Comparison of ENCODE assay signal across 1 cellular context in the genomic region with DNA sequence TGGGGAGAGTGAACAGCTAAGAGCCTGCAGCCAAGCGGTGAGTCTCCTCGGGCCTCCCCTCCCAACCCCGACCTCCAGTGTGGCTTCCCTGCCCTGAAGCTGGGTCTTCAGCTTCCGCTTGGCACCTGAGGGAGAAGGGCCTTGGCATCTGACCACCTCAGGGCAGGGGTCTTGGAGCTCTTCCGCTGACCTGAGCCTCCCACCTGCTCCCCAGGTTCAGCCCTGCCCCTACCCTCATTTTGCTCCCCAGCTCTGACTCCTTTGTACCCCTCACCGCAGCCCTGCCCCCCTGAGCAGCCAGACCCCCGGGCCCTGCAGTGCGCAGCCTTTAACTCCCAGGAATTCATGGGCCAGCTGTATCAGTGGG.
TF ChIP-seq lines count a peak whose summit lies in the region.

No MANE protein-coding gene starts in this region.

TF ChIP-seq in H1, 55 proteins besides CTCF, POLR2A, EP300 and RAD21:
- no peak for TF ChIP-seq SUZ12 (IDR thresholded peaks at IDR 0.05; ENCODE audit: low read length)
- TF ChIP-seq, protein P1, sequence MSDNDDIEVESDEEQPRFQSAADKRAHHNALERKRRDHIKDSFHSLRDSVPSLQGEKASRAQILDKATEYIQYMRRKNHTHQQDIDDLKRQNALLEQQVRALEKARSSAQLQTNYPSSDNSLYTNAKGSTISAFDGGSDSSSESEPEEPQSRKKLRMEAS (IDR thresholded peaks at IDR 0.05): no peak
- no peak for TF ChIP-seq EGR1 (IDR thresholded peaks at IDR 0.05; ENCODE audit: borderline replicate concordance, low read depth, low read length)
- TF ChIP-seq SRF (IDR thresholded peaks at IDR 0.05; ENCODE audit: low read depth, low read length): no peak
- TF ChIP-seq YY1 (IDR thresholded peaks at IDR 0.05; ENCODE audit: low read depth, low read length): no peak
- no peak for TF ChIP-seq SP1 (IDR thresholded peaks at IDR 0.05; ENCODE audit: low read depth, low read length)
- no peak for TF ChIP-seq TEAD4 (IDR thresholded peaks at IDR 0.05; ENCODE audit: low read depth, low read length)
